9 cellular contexts compared by ENCODE assay signal in the genomic region with DNA sequence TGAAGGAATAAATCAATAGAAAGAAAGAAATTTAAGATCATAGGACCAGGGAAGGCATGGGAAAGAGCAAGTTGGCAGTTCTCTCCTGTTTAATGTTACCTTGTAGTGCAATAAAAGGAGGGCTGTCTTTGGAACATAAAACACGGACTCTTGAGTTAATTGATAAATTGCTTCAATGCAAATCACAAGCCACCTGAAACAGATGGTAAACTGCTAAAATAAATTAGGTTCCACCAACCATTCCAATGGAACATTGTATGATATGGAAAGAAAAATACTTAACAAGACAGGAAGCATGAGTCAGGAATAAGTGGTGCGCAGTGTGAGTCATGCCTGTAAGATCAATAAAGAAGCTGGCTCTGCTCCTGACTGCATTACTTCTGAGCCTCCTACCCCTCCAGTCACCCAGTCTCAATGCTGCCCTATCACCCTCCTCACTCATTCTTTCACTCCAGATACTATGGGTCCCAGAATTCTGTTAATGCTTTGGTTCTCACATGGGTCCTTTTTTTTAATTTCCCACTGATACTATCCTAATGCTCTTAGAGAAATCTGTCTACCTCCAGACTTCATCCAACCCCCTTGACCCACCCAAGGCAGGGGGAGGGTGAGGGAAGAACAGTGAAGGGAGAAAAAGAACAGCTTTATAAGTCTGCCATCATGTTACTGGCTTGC.
DNase-seq lines count a peak whose midpoint lies in the region; ATAC-seq and TF ChIP-seq lines count a peak whose summit lies in the region.
"Had no signal": no experiment of that assay in that cellular context is flagged by ENCODE, and none has a peak within 500 bp of the region (broad histone marks: within the 10 kb centered on the region; RNA-seq: fewer than 3 reads in every experiment).

No MANE protein-coding gene starts in this region.

- H3K4me3 ChIP-seq in mucosa of descending colon (no peak overlapping the region), lower leg skin (ENCODE audit: low read depth, poor library complexity, severe bottlenecking) (no peak overlapping the region)
- H3K4me3 ChIP-seq: cardiac muscle cell had no signal

- no peak for TF ChIP-seq CTCF in mucosa of descending colon (IDR thresholded peaks at IDR 0.05)
- TF ChIP-seq CTCF in lower leg skin (IDR thresholded peaks at IDR 0.05): no peak
- no peak for TF ChIP-seq CTCF in type B pancreatic cell (conservative IDR thresholded peaks at IDR 0.05)

- 0 out of 2 replicates have a peak, but pooled peaks have one; percentile 2 for TF ChIP-seq RAD21 in Ishikawa (IDR thresholded peaks at IDR 0.05; ENCODE audit: low read depth)

- H3K36me3 Mint-ChIP-seq in type B pancreatic cell: no peaks in the 10 kb centered on the region

- peak; percentile 91 for ATAC-seq in mucosa of descending colon
- no peak for ATAC-seq in GM19023 (IDR thresholded peaks at IDR 0.05; ENCODE audit: unreplicated experiment)
- ATAC-seq in HG03439 (IDR thresholded peaks at IDR 0.05; ENCODE audit: unreplicated experiment): no peak

- no peak overlapping the region for H3K4me3 Mint-ChIP-seq in type B pancreatic cell

- H3K27me3 Mint-ChIP-seq in type B pancreatic cell: no peaks in the 10 kb centered on the region

- no peaks in the 10 kb centered on the region for H3K36me3 ChIP-seq in mucosa of descending colon (ENCODE audit: low read depth)
- H3K36me3 ChIP-seq: cardiac muscle cell had no signal

- no peak overlapping the region for H3K27ac Mint-ChIP-seq in type B pancreatic cell

- peaks cover 6% of the 10 kb centered on the region for H3K4me1 Mint-ChIP-seq in type B pancreatic cell (ENCODE audit: unreplicated experiment)

- peak; percentile 99 for DNase-seq in COLO829 (ENCODE audit: low spot score)
- DNase-seq in amniotic stem cell (lab: John Stamatoyannopoulos, UW): peak; percentile 71
- DNase-seq in mucosa of descending colon: peak in 1 of 3 donors; percentile 55
- DNase-seq in lower leg skin (ENCODE audit: low spot score in 2 of 2): no peak
- DNase-seq in type B pancreatic cell (ENCODE audit: extremely low spot score, unreplicated experiment): no peak

- no peaks in the 10 kb centered on the region for H3K9me3 ChIP-seq in mucosa of descending colon

- no peak for TF ChIP-seq POLR2A in lower leg skin (IDR thresholded peaks at IDR 0.05)

- peaks cover 22% of the 10 kb centered on the region for H3K4me1 ChIP-seq in mucosa of descending colon (ENCODE audit: low read depth)

- intact Hi-C loops in mucosa of descending colon (cut with DNase I, micrococcal nuclease): no loop called here
- intact Hi-C loops in lower leg skin (cut with DNase I; ENCODE audit: low total_unique reads): no loop called here

- WGBS in lower leg skin, 2 donors: 53 to 54% methylated on average over 2 of the region's 2 CpGs

- H3K9me3 Mint-ChIP-seq in type B pancreatic cell: no peaks in the 10 kb centered on the region

- TF ChIP-seq EP300 in Ishikawa (IDR thresholded peaks at IDR 0.05; ENCODE audit: borderline replicate concordance): peak; percentile 56; the same call in 1 of the 2 replicates

TF ChIP-seq in Ishikawa, 13 proteins besides CTCF, POLR2A, EP300 and RAD21:
- TF ChIP-seq TCF12 (IDR thresholded peaks at IDR 0.05; ENCODE audit: low read depth) (0 out of 2 replicates have a peak, but pooled peaks have one; percentile 35), FOXM1 (IDR thresholded peaks at IDR 0.05; ENCODE audit: borderline replicate concordance, low read depth) (peak; percentile 39; the same call in 1 of the 2 replicates), TEAD4 (IDR thresholded peaks at IDR 0.05) (peak; percentile 33; the same call in 1 of the 2 replicates), TAF1 (IDR thresholded peaks at IDR 0.05; ENCODE audit: low read depth) (no peak), NFIC (IDR thresholded peaks at IDR 0.05) (peak; percentile 36; the same call in 1 of the 2 replicates)
- TF ChIP-seq, protein P1, sequence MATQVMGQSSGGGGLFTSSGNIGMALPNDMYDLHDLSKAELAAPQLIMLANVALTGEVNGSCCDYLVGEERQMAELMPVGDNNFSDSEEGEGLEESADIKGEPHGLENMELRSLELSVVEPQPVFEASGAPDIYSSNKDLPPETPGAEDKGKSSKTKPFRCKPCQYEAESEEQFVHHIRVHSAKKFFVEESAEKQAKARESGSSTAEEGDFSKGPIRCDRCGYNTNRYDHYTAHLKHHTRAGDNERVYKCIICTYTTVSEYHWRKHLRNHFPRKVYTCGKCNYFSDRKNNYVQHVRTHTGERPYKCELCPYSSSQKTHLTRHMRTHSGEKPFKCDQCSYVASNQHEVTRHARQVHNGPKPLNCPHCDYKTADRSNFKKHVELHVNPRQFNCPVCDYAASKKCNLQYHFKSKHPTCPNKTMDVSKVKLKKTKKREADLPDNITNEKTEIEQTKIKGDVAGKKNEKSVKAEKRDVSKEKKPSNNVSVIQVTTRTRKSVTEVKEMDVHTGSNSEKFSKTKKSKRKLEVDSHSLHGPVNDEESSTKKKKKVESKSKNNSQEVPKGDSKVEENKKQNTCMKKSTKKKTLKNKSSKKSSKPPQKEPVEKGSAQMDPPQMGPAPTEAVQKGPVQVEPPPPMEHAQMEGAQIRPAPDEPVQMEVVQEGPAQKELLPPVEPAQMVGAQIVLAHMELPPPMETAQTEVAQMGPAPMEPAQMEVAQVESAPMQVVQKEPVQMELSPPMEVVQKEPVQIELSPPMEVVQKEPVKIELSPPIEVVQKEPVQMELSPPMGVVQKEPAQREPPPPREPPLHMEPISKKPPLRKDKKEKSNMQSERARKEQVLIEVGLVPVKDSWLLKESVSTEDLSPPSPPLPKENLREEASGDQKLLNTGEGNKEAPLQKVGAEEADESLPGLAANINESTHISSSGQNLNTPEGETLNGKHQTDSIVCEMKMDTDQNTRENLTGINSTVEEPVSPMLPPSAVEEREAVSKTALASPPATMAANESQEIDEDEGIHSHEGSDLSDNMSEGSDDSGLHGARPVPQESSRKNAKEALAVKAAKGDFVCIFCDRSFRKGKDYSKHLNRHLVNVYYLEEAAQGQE (IDR thresholded peaks at IDR 0.05; ENCODE audit: low read depth): no peak
TF ChIP-seq in Ishikawa: peak in this region for 4.

Comparison
In these comparisons a context has a peak if more than half of its experiments do, and no peak if none do; other contexts are left out.
1. DNase-seq: peak in COLO829 (single experiment) and amniotic stem cell (single experiment); none in lower leg skin (0 of 2) and type B pancreatic cell (single experiment).